ENCODE assay signal across 1 cellular context in genomic region chr5:143898914-143899591, GRCh38.
TF ChIP-seq lines count a peak whose summit lies in the region.

No MANE protein-coding gene starts in this region.

TF ChIP-seq in HepG2, 621 proteins besides CTCF, POLR2A, EP300 and RAD21 (continued from another document):
- TF ChIP-seq SKI (IDR thresholded peaks at IDR 0.05; ENCODE audit: partially characterized antibody) (no peak), IRF1 (CRISPR knock-in tag; IDR thresholded peaks at IDR 0.05; ENCODE audit: low read depth) (no peak), ZNF512 (CRISPR knock-in tag; IDR thresholded peaks at IDR 0.05) (no peak), SP4 (CRISPR knock-in tag; IDR thresholded peaks at IDR 0.05) (no peak), ZNF513 (CRISPR knock-in tag; conservative IDR thresholded peaks at IDR 0.05) (no peak), HNF4A (CRISPR knock-in tag; IDR thresholded peaks at IDR 0.05) (no peak)
